In genomic region chr16:1109648-1110047, GRCh38 we compare ENCODE assay signal across 23 cellular contexts. TPM values are rescaled to one million over a fixed set of nuclear protein-coding genes. Genes with fewer than 3 reads are reported as not detected.
"Had no signal": no experiment of that assay in that cellular context is flagged by ENCODE, and none has a peak within 500 bp of the region (broad histone marks: within the 10 kb centered on the region; RNA-seq: fewer than 3 reads in every experiment).

No MANE protein-coding gene starts in this region.

- H3K4me1 ChIP-seq: gastrocnemius medialis, heart right ventricle, right atrium auricular region had no signal

- H3K4me1 Mint-ChIP-seq: naive B cell had no signal

- H3K36me3 ChIP-seq: esophagus muscularis mucosa, gastrocnemius medialis, heart right ventricle, neutrophil, right atrium auricular region, stomach, thoracic aorta had no signal

- H3K27ac ChIP-seq: epithelial cell of prostate, gastrocnemius medialis, heart right ventricle, neutrophil, right atrium auricular region, stomach, thoracic aorta had no signal

- H3K36me3 Mint-ChIP-seq: naive B cell had no signal

- H3K9me3 ChIP-seq: esophagus muscularis mucosa, gastrocnemius medialis, heart right ventricle, neutrophil, right atrium auricular region, stomach, thoracic aorta had no signal

- H3K27ac Mint-ChIP-seq: dendritic cell treated with granulocyte-macrophage colony-stimulating factor and Interleukin-4, amounts not matched to agents 40 ng/mL and 50 ng/mL, for 4 days; effector memory CD8-positive, alpha-beta T cell; naive B cell; nephron progenitor cell had no signal

- H3K4me3 Mint-ChIP-seq: dendritic cell treated with granulocyte-macrophage colony-stimulating factor and Interleukin-4, amounts not matched to agents 40 ng/mL and 50 ng/mL, for 4 days; effector memory CD8-positive, alpha-beta T cell; naive B cell; nephron progenitor cell had no signal

- H3K4me3 ChIP-seq: esophagus muscularis mucosa, gastrocnemius medialis, heart right ventricle, lung, right atrium auricular region, stomach, thoracic aorta had no signal

- DNase-seq: effector memory CD8-positive, alpha-beta T cell; gastrocnemius medialis; mesenchymal stem cell; naive B cell; nephron progenitor cell; small intestine; stimulated activated CD4-positive, alpha-beta T cell treated with anti-CD3 and anti-CD28 coated beads, Interleukin-12 subunit alpha, Interleukin-12 subunit beta, amount 100 ng/mL, for 4 hours; stimulated activated naive CD4-positive, alpha-beta T cell; trophoblast cell had no signal

- H3K9me3 Mint-ChIP-seq: dendritic cell treated with granulocyte-macrophage colony-stimulating factor and Interleukin-4, amounts not matched to agents 40 ng/mL and 50 ng/mL, for 4 days; effector memory CD8-positive, alpha-beta T cell; naive B cell; nephron progenitor cell had no signal

- ATAC-seq: effector memory CD8-positive, alpha-beta T cell; gastrocnemius medialis had no signal

RNA-seq across cellular contexts. Expression of gene C1QTNF8, which starts 13.6 kb away (rescaled TPM):
- total RNA-seq: esophagus muscularis mucosa, fibroblast of villous mesenchyme, gastrocnemius medialis, left ventricle myocardium superior, osteoblast, pulmonary artery endothelial cell, right atrium auricular region, stomach, urinary bladder had no signal

RNA-seq across cellular contexts. Expression of gene SSTR5, which starts 37.1 kb away (rescaled TPM):
- total RNA-seq: esophagus muscularis mucosa, fibroblast of villous mesenchyme, osteoblast, stomach had no signal
